ENCODE assay signal across 9 cellular contexts in the genomic region with DNA sequence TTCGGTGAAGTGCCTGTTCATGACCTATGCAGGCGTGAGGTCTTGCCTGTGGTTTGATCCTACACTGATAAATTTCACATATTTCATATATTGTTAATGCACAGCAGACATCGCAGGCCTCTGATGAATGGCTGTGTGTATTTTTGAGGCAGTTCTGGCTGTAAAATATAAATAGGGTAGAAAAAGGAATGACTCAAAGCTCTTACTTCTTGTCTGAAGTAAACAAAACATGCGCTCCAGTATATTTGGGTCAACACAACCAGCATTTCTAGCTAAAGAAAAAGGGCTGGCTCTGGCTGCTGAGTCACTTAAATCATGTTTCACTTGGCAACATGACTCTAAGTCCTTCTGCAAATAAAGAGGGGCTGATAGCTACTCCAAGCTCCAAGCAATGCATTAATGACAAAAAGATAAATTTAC. TPM values are rescaled to one million over a fixed set of nuclear protein-coding genes. Genes with fewer than 3 reads are reported as not detected.
DNase-seq lines count a peak whose midpoint lies in the region; ATAC-seq lines count a peak whose summit lies in the region.
"Had no signal": no experiment of that assay in that cellular context is flagged by ENCODE, and none has a peak within 500 bp of the region (broad histone marks: within the 10 kb centered on the region; RNA-seq: fewer than 3 reads in every experiment).

No MANE protein-coding gene starts in this region.

- peak in 2 of 3 experiments; percentile 12 to 57 for DNase-seq in NCI-H1417 (lab: John Stamatoyannopoulos, UW)
- DNase-seq in NCI-H1417 treated with DMSO at 0.1 percent for 48 hours (lab: John Stamatoyannopoulos, UW): no peak
- DNase-seq in SHP77 (lab: John Stamatoyannopoulos, UW): peak; percentile 26 to 44
- no peak for DNase-seq in left ventricle myocardium superior
- DNase-seq in smooth muscle cell of the brain vasculature (ENCODE audit: low read depth, low spot score): peak; percentile 80
- no peak for DNase-seq in ACHN
- no peak for DNase-seq in islet precursor cell
- no peak for DNase-seq in NCI-H446 treated with DMSO at 0.1 percent for 48 hours (lab: John Stamatoyannopoulos, UW)
- DNase-seq: OCI-M1 had no signal

- peak; percentile 63 for ATAC-seq in left ventricle myocardium superior

- in situ Hi-C loops in ACHN (cut with HindIII; ENCODE audit: low pct_ligation_motif_present, low pct_unique_long_range_greater_than_20kb, low sequenced_read_pairs): no loop called here

- intact Hi-C loops in left ventricle myocardium superior (cut with micrococcal nuclease): no loop called here

RNA-seq across cellular contexts. Expression of a gene that starts 54.1 kb away (rescaled TPM):
- 2.2 TPM for total RNA-seq in left ventricle myocardium superior

Comparison
In these comparisons a context has a peak if more than half of its experiments do, and no peak if none do; other contexts are left out.
1. DNase-seq: peak in NCI-H1417 (2 of 3), SHP77 (2 of 2) and smooth muscle cell of the brain vasculature (single experiment); none in NCI-H1417 treated with DMSO at 0.1 percent for 48 hours (single experiment), left ventricle myocardium superior (single experiment), ACHN (single experiment), islet precursor cell (single experiment) and NCI-H446 treated with DMSO at 0.1 percent for 48 hours (single experiment).